Comparison of ENCODE assay signal across 32 cellular contexts in genomic region chr6:48782230-48782629, GRCh38.
A peak's percentile ranks its signal among the peaks of the same experiment; 100 is the strongest.
DNase-seq lines count a peak whose midpoint lies in the region; ATAC-seq and TF ChIP-seq lines count a peak whose summit lies in the region.
"Had no signal": no experiment of that assay in that cellular context is flagged by ENCODE, and none has a peak within 500 bp of the region (broad histone marks: within the 10 kb centered on the region; RNA-seq: fewer than 3 reads in every experiment).

No MANE protein-coding gene starts in this region.

- no peak overlapping the region for H3K4me3 ChIP-seq in epithelial cell of proximal tubule (ENCODE audit: low read depth, low read length)
- H3K4me3 ChIP-seq in CD8-positive, alpha-beta T cell (ENCODE audit: low read depth, low read length), result no peak overlapping the region
- H3K4me3 ChIP-seq: A549; BLaER1 treated with 17β-estradiol and CSF1 and Interleukin-3, amounts not matched to agents 10 nM and 100 nM; GM12878; GM23248; HAP-1; SJCRH30 had no signal

- no peaks in the 10 kb centered on the region for H3K27me3 ChIP-seq in CD8-positive, alpha-beta T cell (ENCODE audit: insufficient read depth, low read length)
- H3K27me3 ChIP-seq: BLaER1 treated with 17β-estradiol and CSF1 and Interleukin-3, amounts not matched to agents 10 nM and 100 nM; SJCRH30 had no signal

- H3K27me3 Mint-ChIP-seq in CD8-positive, alpha-beta T cell (ENCODE audit: low read depth), result no peaks in the 10 kb centered on the region
- H3K27me3 Mint-ChIP-seq: CD4-positive, alpha-beta T cell had no signal

- H3K27ac ChIP-seq in CD8-positive, alpha-beta T cell (ENCODE audit: low read depth, low read length), result no peak overlapping the region
- H3K27ac ChIP-seq: A549; BLaER1 treated with 17β-estradiol and CSF1 and Interleukin-3, amounts not matched to agents 10 nM and 100 nM; GM23248; SJCRH30 had no signal

- H3K4me1 ChIP-seq in CD8-positive, alpha-beta T cell (ENCODE audit: insufficient read depth, low read length), result no peaks in the 10 kb centered on the region
- H3K4me1 ChIP-seq: A549; BLaER1 treated with 17β-estradiol and CSF1 and Interleukin-3, amounts not matched to agents 10 nM and 100 nM; HAP-1; SJCRH30 had no signal

- POLR2A ChIA-PET in CD8-positive, alpha-beta T cell (lab: Charles Lee), result no interaction called here

- intact Hi-C loops in CD8-positive, alpha-beta T cell (cut with DNase I, micrococcal nuclease), result no loop called here

- H3K4me1 Mint-ChIP-seq in CD8-positive, alpha-beta T cell (ENCODE audit: low read depth), result no peaks in the 10 kb centered on the region

- H3K4me3 Mint-ChIP-seq in CD8-positive, alpha-beta T cell, result no peak overlapping the region
- H3K4me3 Mint-ChIP-seq: CD4-positive, alpha-beta T cell; HFFc6 had no signal

- no peaks in the 10 kb centered on the region for H3K36me3 Mint-ChIP-seq in CD8-positive, alpha-beta T cell

- ATAC-seq in omental fat pad (ENCODE audit: low FRiP score), result no peak
- ATAC-seq in HG03520 (IDR thresholded peaks at IDR 0.05; ENCODE audit: unreplicated experiment), result no peak
- no peak for ATAC-seq in CD8-positive, alpha-beta T cell
- ATAC-seq: A549, GM12878, PC-3, SK-N-SH treated with all-trans-retinoic acid at 6 μM for 48 hours had no signal

- H3K9me3 ChIP-seq in CD8-positive, alpha-beta T cell (ENCODE audit: low read length), result no peaks in the 10 kb centered on the region
- H3K9me3 ChIP-seq: A549; BLaER1 treated with 17β-estradiol and CSF1 and Interleukin-3, amounts not matched to agents 10 nM and 100 nM; HAP-1; SJCRH30 had no signal

- H3K9me3 Mint-ChIP-seq in CD8-positive, alpha-beta T cell, result peaks cover 19% of the 10 kb centered on the region
- H3K9me3 Mint-ChIP-seq: HFFc6 had no signal

- TF ChIP-seq CTCF in epithelial cell of proximal tubule (conservative IDR thresholded peaks at IDR 0.05; ENCODE audit: low read depth, low read length) (no peak), omental fat pad (IDR thresholded peaks at IDR 0.05) (no peak)
- no peak for TF ChIP-seq CTCF in CD8-positive, alpha-beta T cell (IDR thresholded peaks at IDR 0.05)

- H3K36me3 ChIP-seq in CD8-positive, alpha-beta T cell (ENCODE audit: insufficient read depth, low read length), result no peaks in the 10 kb centered on the region
- H3K36me3 ChIP-seq: BLaER1 treated with 17β-estradiol and CSF1 and Interleukin-3, amounts not matched to agents 10 nM and 100 nM; HAP-1; SJCRH30 had no signal

- no peak overlapping the region for H3K27ac Mint-ChIP-seq in CD8-positive, alpha-beta T cell
- H3K27ac Mint-ChIP-seq: CD4-positive, alpha-beta T cell; HFFc6 had no signal

- DNase-seq in Daoy (ENCODE audit: low read depth) (peak; percentile 11), M059J (ENCODE audit: low read depth) (peak; percentile 15), epithelial cell of proximal tubule (ENCODE audit: low read depth) (peak; percentile 13), left kidney (ENCODE audit: low read depth, low spot score) (peak; percentile 18), omental fat pad (ENCODE audit: low spot score) (no peak), DMS79 (lab: John Stamatoyannopoulos, UW) (no peak)
- DNase-seq in CD8-positive, alpha-beta T cell, result no peak
- DNase-seq: AML-193; CD4-positive, alpha-beta T cell; COR-L47; DMS53; EL; GDM1; GM23248; HFFc6; IMR-90; KG1; MM.1S; NCI-H1048; NCI-H1417; NCI-H1694 treated with DMSO at 0.1 percent for 48 hours; NCI-H2081; NCI-H524; NK-92 treated with Interleukin-12 subunit alpha and Interleukin-12 subunit beta, amount 100 ng/mL, for 24 hours; PC-3; SJCRH30 had no signal

- CTCF ChIA-PET in CD8-positive, alpha-beta T cell (lab: Charles Lee), result no interaction called here

Comparison
In these comparisons a context has a peak if more than half of its experiments do, and no peak if none do; other contexts are left out.
1. DNase-seq: peak in Daoy (single experiment), M059J (single experiment), epithelial cell of proximal tubule (single experiment) and left kidney (single experiment); none in omental fat pad (single experiment), CD8-positive, alpha-beta T cell (0 of 7) and DMS79 (single experiment).